In genomic region chr3:131714585-131715220, GRCh38 we compare ENCODE assay signal across 1 cellular context.
TF ChIP-seq lines count a peak whose summit lies in the region.

No MANE protein-coding gene starts in this region.

TF ChIP-seq in GM12878, 131 proteins besides CTCF, POLR2A, EP300 and RAD21 (continued from another document and continues in another):
- TF ChIP-seq, protein P1, sequence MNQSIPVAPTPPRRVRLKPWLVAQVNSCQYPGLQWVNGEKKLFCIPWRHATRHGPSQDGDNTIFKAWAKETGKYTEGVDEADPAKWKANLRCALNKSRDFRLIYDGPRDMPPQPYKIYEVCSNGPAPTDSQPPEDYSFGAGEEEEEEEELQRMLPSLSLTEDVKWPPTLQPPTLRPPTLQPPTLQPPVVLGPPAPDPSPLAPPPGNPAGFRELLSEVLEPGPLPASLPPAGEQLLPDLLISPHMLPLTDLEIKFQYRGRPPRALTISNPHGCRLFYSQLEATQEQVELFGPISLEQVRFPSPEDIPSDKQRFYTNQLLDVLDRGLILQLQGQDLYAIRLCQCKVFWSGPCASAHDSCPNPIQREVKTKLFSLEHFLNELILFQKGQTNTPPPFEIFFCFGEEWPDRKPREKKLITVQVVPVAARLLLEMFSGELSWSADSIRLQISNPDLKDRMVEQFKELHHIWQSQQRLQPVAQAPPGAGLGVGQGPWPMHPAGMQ (IDR thresholded peaks at IDR 0.05; ENCODE audit: borderline replicate concordance) = no peak
- TF ChIP-seq BACH1 (IDR thresholded peaks at IDR 0.05; ENCODE audit: borderline replicate concordance) (no peak), STAT3 (IDR thresholded peaks at IDR 0.05; ENCODE audit: low read depth, low read length) (no peak), ESRRA (IDR thresholded peaks at IDR 0.05; ENCODE audit: low read length) (no peak), FOS (IDR thresholded peaks at IDR 0.05; ENCODE audit: borderline replicate concordance, extremely low read depth, insufficient read length) (no peak), POU2F2 (IDR thresholded peaks at IDR 0.05; ENCODE audit: borderline replicate concordance, low read depth, low read length) (peak; percentile 59; the same call in 1 of the 3 replicates), EZH2 (IDR thresholded peaks at IDR 0.05; ENCODE audit: borderline replicate concordance, control insufficient read depth, low read depth, low read length) (no peak), RB1 (IDR thresholded peaks at IDR 0.05; ENCODE audit: borderline replicate concordance) (no peak), CBFB (IDR thresholded peaks at IDR 0.05; ENCODE audit: low read depth) (peak; percentile 86), ELK1 (IDR thresholded peaks at IDR 0.05; ENCODE audit: low read depth, low read length) (no peak), JUNB (IDR thresholded peaks at IDR 0.05) (peak; percentile 94), STAT1 (conservative IDR thresholded peaks at IDR 0.05) (no peak), MTA2 (IDR thresholded peaks at IDR 0.05; ENCODE audit: low read depth) (peak; percentile 70), YBX1 (IDR thresholded peaks at IDR 0.05) (no peak), ETV6 (conservative IDR thresholded peaks at IDR 0.05 in 1 of 2, IDR thresholded peaks at IDR 0.05 in 1 of 2; ENCODE audit: borderline replicate concordance in 1 of 2, low read depth in 1 of 2) (peak in 1 of 2 experiments; percentile 95; a peak in 2 of 4 replicates), TCF12 (IDR thresholded peaks at IDR 0.05; ENCODE audit: low read depth, low read length) (peak; percentile 91), RFX5 (IDR thresholded peaks at IDR 0.05; ENCODE audit: low read depth, low read length) (no peak), GABPA (IDR thresholded peaks at IDR 0.05; ENCODE audit: low read depth) (peak; percentile 65), SPI1 (IDR thresholded peaks at IDR 0.05; ENCODE audit: borderline replicate concordance, insufficient read depth, low read depth, low read length) (no peak), CHD4 (IDR thresholded peaks at IDR 0.05) (no peak), ZBTB33 (IDR thresholded peaks at IDR 0.05) (no peak), POLR2AphosphoS5 (IDR thresholded peaks at IDR 0.05; ENCODE audit: low read length) (no peak), YY1 (IDR thresholded peaks at IDR 0.05; ENCODE audit: low read depth, low read length) (peak; percentile 69), RAD51 (IDR thresholded peaks at IDR 0.05) (no peak), TBL1XR1 (IDR thresholded peaks at IDR 0.05; ENCODE audit: low read depth, low read length) (peak; percentile 77; the same call in 1 of the 2 replicates), ZBTB11 (CRISPR knock-in tag; IDR thresholded peaks at IDR 0.05) (no peak), BHLHE40 (IDR thresholded peaks at IDR 0.05; ENCODE audit: borderline replicate concordance in 1 of 2, low read depth in 2 of 2, low read length in 1 of 2) (peak in 1 of 2 experiments; percentile 22; a peak in 1 of 4 replicates)
- TF ChIP-seq, protein P2, sequence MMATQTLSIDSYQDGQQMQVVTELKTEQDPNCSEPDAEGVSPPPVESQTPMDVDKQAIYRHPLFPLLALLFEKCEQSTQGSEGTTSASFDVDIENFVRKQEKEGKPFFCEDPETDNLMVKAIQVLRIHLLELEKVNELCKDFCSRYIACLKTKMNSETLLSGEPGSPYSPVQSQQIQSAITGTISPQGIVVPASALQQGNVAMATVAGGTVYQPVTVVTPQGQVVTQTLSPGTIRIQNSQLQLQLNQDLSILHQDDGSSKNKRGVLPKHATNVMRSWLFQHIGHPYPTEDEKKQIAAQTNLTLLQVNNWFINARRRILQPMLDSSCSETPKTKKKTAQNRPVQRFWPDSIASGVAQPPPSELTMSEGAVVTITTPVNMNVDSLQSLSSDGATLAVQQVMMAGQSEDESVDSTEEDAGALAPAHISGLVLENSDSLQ (IDR thresholded peaks at IDR 0.05) = peak; percentile 67
- TF ChIP-seq, protein P3, sequence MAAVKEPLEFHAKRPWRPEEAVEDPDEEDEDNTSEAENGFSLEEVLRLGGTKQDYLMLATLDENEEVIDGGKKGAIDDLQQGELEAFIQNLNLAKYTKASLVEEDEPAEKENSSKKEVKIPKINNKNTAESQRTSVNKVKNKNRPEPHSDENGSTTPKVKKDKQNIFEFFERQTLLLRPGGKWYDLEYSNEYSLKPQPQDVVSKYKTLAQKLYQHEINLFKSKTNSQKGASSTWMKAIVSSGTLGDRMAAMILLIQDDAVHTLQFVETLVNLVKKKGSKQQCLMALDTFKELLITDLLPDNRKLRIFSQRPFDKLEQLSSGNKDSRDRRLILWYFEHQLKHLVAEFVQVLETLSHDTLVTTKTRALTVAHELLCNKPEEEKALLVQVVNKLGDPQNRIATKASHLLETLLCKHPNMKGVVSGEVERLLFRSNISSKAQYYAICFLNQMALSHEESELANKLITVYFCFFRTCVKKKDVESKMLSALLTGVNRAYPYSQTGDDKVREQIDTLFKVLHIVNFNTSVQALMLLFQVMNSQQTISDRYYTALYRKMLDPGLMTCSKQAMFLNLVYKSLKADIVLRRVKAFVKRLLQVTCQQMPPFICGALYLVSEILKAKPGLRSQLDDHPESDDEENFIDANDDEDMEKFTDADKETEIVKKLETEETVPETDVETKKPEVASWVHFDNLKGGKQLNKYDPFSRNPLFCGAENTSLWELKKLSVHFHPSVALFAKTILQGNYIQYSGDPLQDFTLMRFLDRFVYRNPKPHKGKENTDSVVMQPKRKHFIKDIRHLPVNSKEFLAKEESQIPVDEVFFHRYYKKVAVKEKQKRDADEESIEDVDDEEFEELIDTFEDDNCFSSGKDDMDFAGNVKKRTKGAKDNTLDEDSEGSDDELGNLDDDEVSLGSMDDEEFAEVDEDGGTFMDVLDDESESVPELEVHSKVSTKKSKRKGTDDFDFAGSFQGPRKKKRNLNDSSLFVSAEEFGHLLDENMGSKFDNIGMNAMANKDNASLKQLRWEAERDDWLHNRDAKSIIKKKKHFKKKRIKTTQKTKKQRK (IDR thresholded peaks at IDR 0.05; ENCODE audit: low read depth, low read length) = no peak
- TF ChIP-seq, protein P4, sequence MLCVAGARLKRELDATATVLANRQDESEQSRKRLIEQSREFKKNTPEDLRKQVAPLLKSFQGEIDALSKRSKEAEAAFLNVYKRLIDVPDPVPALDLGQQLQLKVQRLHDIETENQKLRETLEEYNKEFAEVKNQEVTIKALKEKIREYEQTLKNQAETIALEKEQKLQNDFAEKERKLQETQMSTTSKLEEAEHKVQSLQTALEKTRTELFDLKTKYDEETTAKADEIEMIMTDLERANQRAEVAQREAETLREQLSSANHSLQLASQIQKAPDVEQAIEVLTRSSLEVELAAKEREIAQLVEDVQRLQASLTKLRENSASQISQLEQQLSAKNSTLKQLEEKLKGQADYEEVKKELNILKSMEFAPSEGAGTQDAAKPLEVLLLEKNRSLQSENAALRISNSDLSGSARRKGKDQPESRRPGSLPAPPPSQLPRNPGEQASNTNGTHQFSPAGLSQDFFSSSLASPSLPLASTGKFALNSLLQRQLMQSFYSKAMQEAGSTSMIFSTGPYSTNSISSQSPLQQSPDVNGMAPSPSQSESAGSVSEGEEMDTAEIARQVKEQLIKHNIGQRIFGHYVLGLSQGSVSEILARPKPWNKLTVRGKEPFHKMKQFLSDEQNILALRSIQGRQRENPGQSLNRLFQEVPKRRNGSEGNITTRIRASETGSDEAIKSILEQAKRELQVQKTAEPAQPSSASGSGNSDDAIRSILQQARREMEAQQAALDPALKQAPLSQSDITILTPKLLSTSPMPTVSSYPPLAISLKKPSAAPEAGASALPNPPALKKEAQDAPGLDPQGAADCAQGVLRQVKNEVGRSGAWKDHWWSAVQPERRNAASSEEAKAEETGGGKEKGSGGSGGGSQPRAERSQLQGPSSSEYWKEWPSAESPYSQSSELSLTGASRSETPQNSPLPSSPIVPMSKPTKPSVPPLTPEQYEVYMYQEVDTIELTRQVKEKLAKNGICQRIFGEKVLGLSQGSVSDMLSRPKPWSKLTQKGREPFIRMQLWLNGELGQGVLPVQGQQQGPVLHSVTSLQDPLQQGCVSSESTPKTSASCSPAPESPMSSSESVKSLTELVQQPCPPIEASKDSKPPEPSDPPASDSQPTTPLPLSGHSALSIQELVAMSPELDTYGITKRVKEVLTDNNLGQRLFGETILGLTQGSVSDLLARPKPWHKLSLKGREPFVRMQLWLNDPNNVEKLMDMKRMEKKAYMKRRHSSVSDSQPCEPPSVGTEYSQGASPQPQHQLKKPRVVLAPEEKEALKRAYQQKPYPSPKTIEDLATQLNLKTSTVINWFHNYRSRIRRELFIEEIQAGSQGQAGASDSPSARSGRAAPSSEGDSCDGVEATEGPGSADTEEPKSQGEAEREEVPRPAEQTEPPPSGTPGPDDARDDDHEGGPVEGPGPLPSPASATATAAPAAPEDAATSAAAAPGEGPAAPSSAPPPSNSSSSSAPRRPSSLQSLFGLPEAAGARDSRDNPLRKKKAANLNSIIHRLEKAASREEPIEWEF (IDR thresholded peaks at IDR 0.05; ENCODE audit: insufficient replicate concordance, low read depth, low read length) = no peak
- TF ChIP-seq, protein P5, sequence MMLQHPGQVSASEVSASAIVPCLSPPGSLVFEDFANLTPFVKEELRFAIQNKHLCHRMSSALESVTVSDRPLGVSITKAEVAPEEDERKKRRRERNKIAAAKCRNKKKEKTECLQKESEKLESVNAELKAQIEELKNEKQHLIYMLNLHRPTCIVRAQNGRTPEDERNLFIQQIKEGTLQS (IDR thresholded peaks at IDR 0.05; ENCODE audit: borderline replicate concordance, extremely low read depth, low read depth, low read length) = no peak
- TF ChIP-seq, protein P6, sequence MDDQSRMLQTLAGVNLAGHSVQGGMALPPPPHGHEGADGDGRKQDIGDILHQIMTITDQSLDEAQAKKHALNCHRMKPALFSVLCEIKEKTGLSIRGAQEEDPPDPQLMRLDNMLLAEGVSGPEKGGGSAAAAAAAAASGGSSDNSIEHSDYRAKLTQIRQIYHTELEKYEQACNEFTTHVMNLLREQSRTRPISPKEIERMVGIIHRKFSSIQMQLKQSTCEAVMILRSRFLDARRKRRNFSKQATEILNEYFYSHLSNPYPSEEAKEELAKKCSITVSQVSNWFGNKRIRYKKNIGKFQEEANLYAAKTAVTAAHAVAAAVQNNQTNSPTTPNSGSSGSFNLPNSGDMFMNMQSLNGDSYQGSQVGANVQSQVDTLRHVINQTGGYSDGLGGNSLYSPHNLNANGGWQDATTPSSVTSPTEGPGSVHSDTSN (IDR thresholded peaks at IDR 0.05; ENCODE audit: insufficient replicate concordance, low read depth, low read length) = no peak
- TF ChIP-seq, protein P7, sequence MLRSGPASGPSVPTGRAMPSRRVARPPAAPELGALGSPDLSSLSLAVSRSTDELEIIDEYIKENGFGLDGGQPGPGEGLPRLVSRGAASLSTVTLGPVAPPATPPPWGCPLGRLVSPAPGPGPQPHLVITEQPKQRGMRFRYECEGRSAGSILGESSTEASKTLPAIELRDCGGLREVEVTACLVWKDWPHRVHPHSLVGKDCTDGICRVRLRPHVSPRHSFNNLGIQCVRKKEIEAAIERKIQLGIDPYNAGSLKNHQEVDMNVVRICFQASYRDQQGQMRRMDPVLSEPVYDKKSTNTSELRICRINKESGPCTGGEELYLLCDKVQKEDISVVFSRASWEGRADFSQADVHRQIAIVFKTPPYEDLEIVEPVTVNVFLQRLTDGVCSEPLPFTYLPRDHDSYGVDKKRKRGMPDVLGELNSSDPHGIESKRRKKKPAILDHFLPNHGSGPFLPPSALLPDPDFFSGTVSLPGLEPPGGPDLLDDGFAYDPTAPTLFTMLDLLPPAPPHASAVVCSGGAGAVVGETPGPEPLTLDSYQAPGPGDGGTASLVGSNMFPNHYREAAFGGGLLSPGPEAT (IDR thresholded peaks at IDR 0.05; ENCODE audit: low read depth) = peak; percentile 61; the same call in 1 of the 2 replicates
- TF ChIP-seq, protein P8, sequence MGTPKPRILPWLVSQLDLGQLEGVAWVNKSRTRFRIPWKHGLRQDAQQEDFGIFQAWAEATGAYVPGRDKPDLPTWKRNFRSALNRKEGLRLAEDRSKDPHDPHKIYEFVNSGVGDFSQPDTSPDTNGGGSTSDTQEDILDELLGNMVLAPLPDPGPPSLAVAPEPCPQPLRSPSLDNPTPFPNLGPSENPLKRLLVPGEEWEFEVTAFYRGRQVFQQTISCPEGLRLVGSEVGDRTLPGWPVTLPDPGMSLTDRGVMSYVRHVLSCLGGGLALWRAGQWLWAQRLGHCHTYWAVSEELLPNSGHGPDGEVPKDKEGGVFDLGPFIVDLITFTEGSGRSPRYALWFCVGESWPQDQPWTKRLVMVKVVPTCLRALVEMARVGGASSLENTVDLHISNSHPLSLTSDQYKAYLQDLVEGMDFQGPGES (IDR thresholded peaks at IDR 0.05) = no peak
